Comparison of ENCODE assay signal across 14 cellular contexts in the genomic region with DNA sequence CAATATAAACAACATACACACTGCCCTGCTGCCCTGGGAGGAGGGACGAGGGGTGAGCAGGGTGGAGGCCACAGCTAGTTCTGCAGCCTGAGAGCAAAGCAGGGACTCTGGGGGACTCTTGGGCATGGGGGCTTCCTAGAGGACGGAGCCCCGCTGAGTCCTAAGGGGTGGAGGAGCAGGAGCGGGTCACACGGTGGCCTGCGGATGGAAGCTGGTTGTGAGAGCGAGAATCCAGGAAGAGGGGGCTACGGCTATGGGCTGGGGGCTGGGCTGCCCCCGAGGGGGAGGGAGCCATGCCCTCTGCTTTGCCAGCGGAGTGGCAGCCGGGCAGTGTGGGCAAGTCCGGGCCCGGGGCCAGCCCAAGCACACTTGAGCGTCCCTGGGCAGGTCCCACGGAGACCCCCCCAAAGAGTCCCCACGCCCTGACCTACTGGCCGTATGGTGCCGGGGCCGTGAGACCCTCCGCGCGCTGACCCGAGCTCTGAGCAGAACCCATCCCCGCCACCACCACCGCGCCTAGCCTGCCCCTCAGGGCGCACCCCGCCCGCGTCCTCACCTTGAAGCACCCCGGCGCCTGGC. TPM values are rescaled to one million over a fixed set of nuclear protein-coding genes. Genes with fewer than 3 reads are reported as not detected.
DNase-seq lines count a peak whose midpoint lies in the region; ATAC-seq, FAIRE-seq and TF ChIP-seq lines count a peak whose summit lies in the region.
"Had no signal": no experiment of that assay in that cellular context is flagged by ENCODE, and none has a peak within 500 bp of the region (broad histone marks: within the 10 kb centered on the region; RNA-seq: fewer than 3 reads in every experiment).

No MANE protein-coding gene starts in this region.

- POLR2A ChIA-PET in HEK293T (lab: Yijun Ruan, JAX): no interaction called here

- no peak overlapping the region for H3K27ac Mint-ChIP-seq in stimulated activated naive CD8-positive, alpha-beta T cell treated with anti-CD3 and anti-CD28 coated beads, Interleukin-15, amount 100 ng/mL, for 72 hours
- H3K27ac Mint-ChIP-seq in glutamatergic neuron (ENCODE audit: unreplicated experiment): no peak overlapping the region

- H3K4me3 ChIP-seq in pancreas: peak overlapping the region; percentile 6 to 44 (median 20)

- no peak overlapping the region for H3K27ac ChIP-seq in pancreas

- peaks cover 13% of the 10 kb centered on the region for H3K4me1 Mint-ChIP-seq in stimulated activated naive CD8-positive, alpha-beta T cell treated with anti-CD3 and anti-CD28 coated beads, Interleukin-15, amount 100 ng/mL, for 72 hours
- peaks cover 5% of the 10 kb centered on the region for H3K4me1 Mint-ChIP-seq in glutamatergic neuron (ENCODE audit: low read depth, unreplicated experiment)

- peak; percentile 35 for ATAC-seq in stimulated activated naive CD8-positive, alpha-beta T cell treated with anti-CD3 and anti-CD28 coated beads, Interleukin-15, amount 100 ng/mL, for 72 hours
- ATAC-seq in stimulated activated naive CD8-positive, alpha-beta T cell treated with anti-CD3 and anti-CD28 coated beads, Interleukin-15, Interleukin-2, amounts not matched to agents 100 U/mL and 50 U/mL, for 24 hours: no peak
- no peak for ATAC-seq in pancreas
- ATAC-seq in GM18870 (IDR thresholded peaks at IDR 0.05; ENCODE audit: unreplicated experiment): no peak

- H3K27me3 ChIP-seq in pancreas: peaks cover 0 to 6% (median 0%) of the 10 kb centered on the region in 4 donors

- no peaks in the 10 kb centered on the region for H3K9me3 ChIP-seq in pancreas

- peaks cover 0 to 4% (median 3%) of the 10 kb centered on the region in 3 donors for H3K4me1 ChIP-seq in pancreas

- H3K4me3 Mint-ChIP-seq in stimulated activated naive CD8-positive, alpha-beta T cell treated with anti-CD3 and anti-CD28 coated beads, Interleukin-15, amount 100 ng/mL, for 72 hours: peak overlapping the region in 1 of 2 donors; percentile 42
- H3K4me3 Mint-ChIP-seq in glutamatergic neuron (ENCODE audit: unreplicated experiment): peak overlapping the region; percentile 61

- 17 to 21% methylated on average over 17 to 32 of the region's 32 CpGs for WGBS in pancreas, 2 donors

- H3K36me3 Mint-ChIP-seq in glutamatergic neuron (ENCODE audit: unreplicated experiment): no peaks in the 10 kb centered on the region

- H3K36me3 ChIP-seq in pancreas: no peaks in the 10 kb centered on the region

- FAIRE-seq in pancreas (lab: Jason Lieb, UNC): no peak

- peaks cover 95% of the 10 kb centered on the region for H3K27me3 Mint-ChIP-seq in stimulated activated naive CD8-positive, alpha-beta T cell treated with anti-CD3 and anti-CD28 coated beads, Interleukin-15, amount 100 ng/mL, for 72 hours
- H3K27me3 Mint-ChIP-seq in glutamatergic neuron (ENCODE audit: unreplicated experiment): peaks cover 19% of the 10 kb centered on the region

- DNase-seq in stimulated activated naive CD8-positive, alpha-beta T cell treated with anti-CD3 and anti-CD28 coated beads, Interleukin-15, amount 100 ng/mL, for 72 hours: no peak
- no peak for DNase-seq in stimulated activated naive CD8-positive, alpha-beta T cell treated with anti-CD3 and anti-CD28 coated beads, Interleukin-15, Interleukin-2, amounts not matched to agents 100 U/mL and 50 U/mL, for 24 hours
- no peak for DNase-seq in glutamatergic neuron
- no peak for DNase-seq in pancreas
- DNase-seq in amygdala (lab: John Stamatoyannopoulos, UW): no peak
- no peak for DNase-seq in activated effector memory CD4-positive, alpha-beta T cell treated with Interleukin-2 at 50 U/mL for 16 hours
- DNase-seq in HEK293T (ENCODE audit: extremely low spot score): no peak
- DNase-seq: AML-193, head of caudate nucleus, KG1, occipital lobe had no signal

- no peaks in the 10 kb centered on the region for H3K9me3 Mint-ChIP-seq in stimulated activated naive CD8-positive, alpha-beta T cell treated with anti-CD3 and anti-CD28 coated beads, Interleukin-15, amount 100 ng/mL, for 72 hours
- H3K9me3 Mint-ChIP-seq in glutamatergic neuron (ENCODE audit: unreplicated experiment): peaks cover 8% of the 10 kb centered on the region

- no peak for TF ChIP-seq CTCF in glutamatergic neuron (IDR thresholded peaks at IDR 0.05; ENCODE audit: partially characterized antibody, unreplicated experiment)
- TF ChIP-seq CTCF in pancreas (IDR thresholded peaks at IDR 0.05): no peak

- intact Hi-C loops in pancreas (cut with DNase I): no loop called here

- CTCF ChIA-PET in HEK293T (lab: Yijun Ruan, JAX): no interaction called here

TF ChIP-seq in HEK293T, 16 proteins besides CTCF, POLR2A, EP300 and RAD21:
- TF ChIP-seq ELF4 (IDR thresholded peaks at IDR 0.05): no peak
- no peak for TF ChIP-seq TARDBP (IDR thresholded peaks at IDR 0.05)
- TF ChIP-seq FOXM1 (IDR thresholded peaks at IDR 0.05; ENCODE audit: borderline replicate concordance): no peak

RNA-seq across cellular contexts. Expression of gene ADAM33, which starts 0.4 kb away (rescaled TPM):
- 0.27 TPM for total RNA-seq in glutamatergic neuron (ENCODE audit: unreplicated experiment)
- 1 to 10 TPM in 3 of 6 donors, under 1 TPM in 3; 0.67 to 5.7 (median 1.8) TPM for total RNA-seq in pancreas
- 10 to 100 TPM; 17.3 to 20.9 TPM for polyA plus RNA-seq in pancreas
- total RNA-seq: activated CD8-positive, alpha-beta memory T cell treated with anti-CD3 and anti-CD28 coated beads for 36 hours had no signal

RNA-seq across cellular contexts. Expression of gene GFRA4, which starts 18.2 kb away (rescaled TPM):
- total RNA-seq in glutamatergic neuron (ENCODE audit: unreplicated experiment) (not detected), pancreas (not detected)
- polyA plus RNA-seq in pancreas: not detected
- total RNA-seq: activated CD8-positive, alpha-beta memory T cell treated with anti-CD3 and anti-CD28 coated beads for 36 hours; NCI-H460; occipital lobe had no signal

RNA-seq across cellular contexts. Expression of gene SIGLEC1, which starts 31.0 kb away (rescaled TPM):
- not detected for total RNA-seq in glutamatergic neuron (ENCODE audit: unreplicated experiment)
- 1 to 10 TPM in 3 of 6 donors, under 1 TPM in 3; 0.09 to 3.7 (median 1.6) TPM for total RNA-seq in pancreas
- polyA plus RNA-seq in pancreas: 1 to 10 TPM; 1.0 to 2.5 TPM
- total RNA-seq: activated CD8-positive, alpha-beta memory T cell treated with anti-CD3 and anti-CD28 coated beads for 36 hours; NCI-H460 had no signal

RNA-seq across cellular contexts. Expression of gene HSPA12B, which starts 51.0 kb away (rescaled TPM):
- total RNA-seq in glutamatergic neuron (ENCODE audit: unreplicated experiment) (0.44 TPM), pancreas (1 to 10 TPM in 5 of 6 donors, under 1 TPM in 1; 0.55 to 3.1 (median 1.3) TPM)
- polyA plus RNA-seq in pancreas: 1 to 10 TPM; 4.0 to 6.0 TPM
- total RNA-seq: activated CD8-positive, alpha-beta memory T cell treated with anti-CD3 and anti-CD28 coated beads for 36 hours; NCI-H460 had no signal
